Comparison of ENCODE assay signal across 9 cellular contexts in the genomic region with DNA sequence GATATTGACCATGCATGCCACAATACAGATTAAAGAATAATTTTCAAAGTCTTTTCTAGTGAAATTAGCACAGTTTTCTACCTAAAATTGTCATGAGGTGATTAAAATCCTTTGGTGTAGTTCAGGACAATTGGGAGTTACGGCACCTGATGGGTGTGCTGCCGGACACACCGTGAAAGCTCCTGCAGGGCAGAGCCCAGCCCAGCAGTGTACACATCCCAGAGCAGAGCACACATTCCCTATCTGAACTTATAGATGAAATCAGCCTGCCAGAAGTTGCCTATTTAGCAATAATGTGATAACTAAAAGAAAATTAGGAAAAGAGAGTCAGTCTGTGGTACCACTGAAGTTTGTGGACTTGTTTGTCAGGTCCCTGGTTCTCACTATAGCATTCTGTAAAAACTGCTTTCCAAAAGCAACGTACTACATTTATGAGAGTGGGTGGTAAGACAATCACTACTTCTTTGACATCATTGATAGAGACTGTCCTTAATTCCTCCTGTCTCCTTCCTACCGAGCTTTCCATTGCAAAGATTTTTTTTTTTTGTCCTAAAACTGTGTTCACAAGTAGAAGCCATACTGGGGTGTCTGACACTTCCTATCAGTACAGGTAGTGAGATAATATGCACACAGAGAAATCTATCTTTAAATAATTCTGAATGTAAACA. TPM values are rescaled to one million over a fixed set of nuclear protein-coding genes. Genes with fewer than 3 reads are reported as not detected.
DNase-seq lines count a peak whose midpoint lies in the region; ATAC-seq, FAIRE-seq and TF ChIP-seq lines count a peak whose summit lies in the region.
"Had no signal": no experiment of that assay in that cellular context is flagged by ENCODE, and none has a peak within 500 bp of the region (broad histone marks: within the 10 kb centered on the region; RNA-seq: fewer than 3 reads in every experiment).

No MANE protein-coding gene starts in this region.

- no peak overlapping the region for H2AFZ ChIP-seq in K562 (ENCODE audit: low read depth, low read length)

- no peak for TF ChIP-seq RAD21 in K562 (CRISPR knock-in tag; conservative IDR thresholded peaks at IDR 0.05 in 1 of 2, IDR thresholded peaks at IDR 0.05 in 1 of 2)

- in situ Hi-C loops in K562 (cut with MboI): no loop called here

- WGBS in K562 (ENCODE audit: insufficient coverage, low coverage, missing lambda C conversion rate): 3% methylated on average over 5 of the region's 5 CpGs
- 66 to 70% (median 67%) methylated on average over 5 of the region's 5 CpGs for WGBS in psoas muscle, 3 donors

- no peak for TF ChIP-seq POLR2A in K562 (conservative IDR thresholded peaks at IDR 0.05)

- no peak overlapping the region for H3K4me2 ChIP-seq in K562 (ENCODE audit: insufficient read depth, low read length)

- H4K20me1 ChIP-seq in K562 (replicated peaks; ENCODE audit: control insufficient read depth, insufficient read depth, low read length): no peaks in the 10 kb centered on the region

- no peaks in the 10 kb centered on the region; a peak in 1 of 5 replicates for H3K4me1 ChIP-seq in K562 (replicated peaks in 1 of 2; ENCODE audit: control insufficient read depth in 2 of 2, insufficient read depth in 2 of 2, low read length in 2 of 2)
- H3K4me1 ChIP-seq in psoas muscle: no peaks in the 10 kb centered on the region

- ATAC-seq in HG03342 (IDR thresholded peaks at IDR 0.05; ENCODE audit: unreplicated experiment) (peak; percentile 0), K562 (0 out of 3 replicates have a peak, but pooled peaks have one; percentile 55), psoas muscle (no peak), HG03095 (IDR thresholded peaks at IDR 0.05; ENCODE audit: unreplicated experiment) (no peak), HG03039 (IDR thresholded peaks at IDR 0.05; ENCODE audit: unreplicated experiment) (no peak)

- DNase-seq in GM12865 (ENCODE audit: low read depth) (no peak), K562 (ENCODE audit: extremely low read depth in 1 of 4, low spot score in 3 of 4) (no peak), psoas muscle (no peak), NCI-H2196 treated with DMSO at 0.1 percent for 48 hours (lab: John Stamatoyannopoulos, UW; ENCODE audit: unreplicated experiment) (no peak), T1000 (lab: John Stamatoyannopoulos, UW) (no peak)

- H3K9me3 ChIP-seq in K562 (replicated peaks; ENCODE audit: control insufficient read depth, insufficient read depth, low read depth, low read length) (no peaks in the 10 kb centered on the region), psoas muscle (no peaks in the 10 kb centered on the region)

- peak overlapping the region; percentile 99 for H3K4me3 ChIP-seq in GM12865 (ENCODE audit: low read depth, low read length)
- H3K4me3 ChIP-seq in K562: no peak overlapping the region
- peak overlapping the region; percentile 17 for H3K4me3 ChIP-seq in psoas muscle

- H3K36me3 ChIP-seq in K562 (ENCODE audit: control insufficient read depth, insufficient read depth, low read length): no peaks in the 10 kb centered on the region
- no peaks in the 10 kb centered on the region for H3K36me3 ChIP-seq in psoas muscle (ENCODE audit: insufficient read depth in 1 of 2, low read depth in 1 of 2)

- intact Hi-C loops in K562 (cut with micrococcal nuclease) (loop anchor here (10.0 kb wide), 1 partner anchor 1476 kb away; no protein-coding TSS in a partner anchor), psoas muscle (cut with DNase I) (no loop called here)

- FAIRE-seq in K562 (lab: Jason Lieb, UNC): no peak
- FAIRE-seq: H54 had no signal

- no TSS peak for BruUV-seq in K562 (replicated peaks; lab: Mats Ljungman, UMichigan)

- POLR2A ChIA-PET in K562 (lab: Yijun Ruan, JAX): no interaction called here

- H3K27ac ChIP-seq in K562 (ENCODE audit: extremely low read depth, low read depth, low read length) (no peak overlapping the region), psoas muscle (no peak overlapping the region)

- TF ChIP-seq EP300 in K562 (IDR thresholded peaks at IDR 0.05; ENCODE audit: low read length): no peak

- H3K9me1 ChIP-seq in K562 (ENCODE audit: control insufficient read depth, insufficient read depth, low read length): no peaks in the 10 kb centered on the region

- peaks cover 2 to 3% of the 10 kb centered on the region in 2 experiments; a peak in 1 of 5 replicates for H3K27me3 ChIP-seq in K562 (ENCODE audit: control insufficient read depth in 2 of 2, insufficient read depth in 2 of 2, low read length in 2 of 2)
- no peaks in the 10 kb centered on the region for H3K27me3 ChIP-seq in psoas muscle (ENCODE audit: insufficient read depth in 3 of 3, low read length in 2 of 3)

- H3K9ac ChIP-seq in K562 (ENCODE audit: insufficient read depth in 1 of 2, low read depth in 2 of 2, low read length in 2 of 2): no peak overlapping the region

- TF ChIP-seq CTCF in GM12865 (IDR thresholded peaks at IDR 0.05; ENCODE audit: insufficient read depth, low read depth, low read length, missing control alignments) (no peak), K562 (IDR thresholded peaks at IDR 0.05 in 2 of 3, conservative IDR thresholded peaks at IDR 0.05 in 1 of 3; ENCODE audit: insufficient read depth in 2 of 3, low read depth in 1 of 3, low read length in 3 of 3) (no peak), psoas muscle (IDR thresholded peaks at IDR 0.05) (no peak)

- no peaks in the 10 kb centered on the region for H3K79me2 ChIP-seq in K562 (ENCODE audit: control insufficient read depth, insufficient read depth, low read length)

- CTCF ChIA-PET in K562 (lab: Yijun Ruan, JAX; ENCODE audit: low intra/inter-chr PET ratio): no interaction called here

TF ChIP-seq in K562, 482 proteins besides CTCF, POLR2A, EP300 and RAD21:
- TF ChIP-seq SP2 (IDR thresholded peaks at IDR 0.05; ENCODE audit: extremely low read depth, low read depth, low read length, poor library complexity, severe bottlenecking): no peak
- TF ChIP-seq, protein P1, sequence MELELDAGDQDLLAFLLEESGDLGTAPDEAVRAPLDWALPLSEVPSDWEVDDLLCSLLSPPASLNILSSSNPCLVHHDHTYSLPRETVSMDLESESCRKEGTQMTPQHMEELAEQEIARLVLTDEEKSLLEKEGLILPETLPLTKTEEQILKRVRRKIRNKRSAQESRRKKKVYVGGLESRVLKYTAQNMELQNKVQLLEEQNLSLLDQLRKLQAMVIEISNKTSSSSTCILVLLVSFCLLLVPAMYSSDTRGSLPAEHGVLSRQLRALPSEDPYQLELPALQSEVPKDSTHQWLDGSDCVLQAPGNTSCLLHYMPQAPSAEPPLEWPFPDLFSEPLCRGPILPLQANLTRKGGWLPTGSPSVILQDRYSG (tag; conservative IDR thresholded peaks at IDR 0.05; ENCODE audit: low read depth): no peak

RNA-seq across cellular contexts. Expression of a gene that starts 3.4 kb away (rescaled TPM):
- total RNA-seq in K562 (2011; cell fraction: chromatin; rRNA removed; ENCODE audit: low replicate concordance): 0.18 TPM in 1 of 2 replicates, not detected in the other
- total RNA-seq in K562 (2011; cell fraction: nucleolus; rRNA removed): not detected in 2 replicates
- not detected in 2 replicates for total RNA-seq in K562 (2011; cell fraction: nucleoplasm; rRNA removed)
- total RNA-seq in K562 (2014; rRNA removed) (0.12 TPM in 1 of 2 replicates, not detected in the other), K562 (2014; rRNA removed; fragmentation: Illumina TruSeq; extraction: Trizol) (0.16 and 0.29 TPM in 2 replicates), K562 (2015; rRNA removed; fragmentation: Illumina TruSeq; extraction: Trizol) (0.23 and 0.33 TPM in 2 replicates), K562 (2021) (0.33 and 0.42 TPM in 2 replicates), psoas muscle (1 to 10 TPM in 3 of 4 donors, under 1 TPM in 1; 0.48 to 2.3 (median 1.1) TPM)
- polyA plus RNA-seq in K562 (2011; rRNA removed) (0.08 and 0.13 TPM in 2 replicates), K562 (2014; fragmentation: Illumina TruSeq; extraction: Trizol) (0.12 and 0.24 TPM in 2 replicates), K562 (2014; fragmentation: Nextera tagmentation; extraction: Ambion mirVana) (under 1 TPM; 0.10 to 0.35 TPM), K562 (2014; rRNA removed) (0.03 and 0.22 TPM in 2 replicates), psoas muscle (under 1 TPM; 0.21 to 0.43 (median 0.35) TPM)
- 0.03 and 0.10 TPM in 2 replicates for polyA plus RNA-seq in K562 (2011; cell fraction: cytosol; rRNA removed)
- polyA plus RNA-seq in K562 (2011; cell fraction: nucleus; rRNA removed): 0.31 and 0.34 TPM in 2 replicates
- polyA plus RNA-seq in K562 (2012): 0.36 and 0.57 TPM in 2 replicates
- 0.27 and 0.42 TPM in 2 replicates for polyA minus RNA-seq in K562 (2011; rRNA and poly(A)+ RNA removed)
- polyA minus RNA-seq in K562 (2011; cell fraction: cytosol; rRNA and poly(A)+ RNA removed): not detected in 2 replicates
- not detected in 2 replicates for polyA minus RNA-seq in K562 (2011; cell fraction: nucleus; rRNA and poly(A)+ RNA removed)

Comparison
In these comparisons a context has a peak if more than half of its experiments do, and no peak if none do; other contexts are left out.
1. ATAC-seq: peak in HG03342 (single experiment) and K562 (single experiment); none in psoas muscle (0 of 4), HG03095 (single experiment) and HG03039 (single experiment).